ENCODE assay signal across 20 cellular contexts in the genomic region with DNA sequence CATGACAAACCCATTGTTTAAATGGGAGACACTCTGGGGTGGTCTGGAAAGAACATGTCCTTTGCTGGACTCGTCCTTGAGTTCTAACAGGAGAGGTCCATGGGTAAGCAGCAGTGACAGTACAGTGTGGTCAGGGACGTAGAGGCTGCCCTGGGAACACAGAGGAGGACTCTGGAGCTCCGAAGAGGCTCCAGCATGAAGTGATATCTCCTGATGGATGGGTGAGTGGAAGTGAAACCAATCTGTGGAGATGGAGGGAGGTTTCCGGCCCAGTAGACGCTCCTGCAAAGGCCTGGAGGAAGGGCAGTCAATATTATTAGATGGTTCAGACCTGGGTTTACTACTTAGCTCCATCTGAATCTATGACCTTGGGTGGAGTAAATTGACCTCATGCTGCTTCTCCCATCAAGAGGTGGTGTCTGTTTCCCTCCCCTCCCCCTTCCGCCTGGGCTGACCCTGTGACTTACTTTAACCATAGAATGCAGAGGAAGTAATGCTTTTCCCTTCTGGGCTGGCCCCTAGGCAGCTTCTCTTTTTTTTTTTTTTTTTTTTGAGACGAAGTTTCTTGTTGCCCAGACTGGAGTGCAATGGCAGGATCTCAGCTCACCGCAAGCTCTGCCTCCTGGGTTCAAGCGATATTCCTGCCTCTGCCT. TPM values are rescaled to one million over a fixed set of nuclear protein-coding genes. Genes with fewer than 3 reads are reported as not detected.
DNase-seq lines count a peak whose midpoint lies in the region; ATAC-seq, FAIRE-seq and TF ChIP-seq lines count a peak whose summit lies in the region.
"Had no signal": no experiment of that assay in that cellular context is flagged by ENCODE, and none has a peak within 500 bp of the region (broad histone marks: within the 10 kb centered on the region; RNA-seq: fewer than 3 reads in every experiment).

No MANE protein-coding gene starts in this region.

- no peaks in the 10 kb centered on the region for H3K27me3 ChIP-seq in Caco-2 (replicated peaks; ENCODE audit: control insufficient read depth, insufficient read depth, low read length)
- H3K27me3 ChIP-seq in adrenal gland: peaks cover 14% of the 10 kb centered on the region
- no peaks in the 10 kb centered on the region for H3K27me3 ChIP-seq in naive thymus-derived CD4-positive, alpha-beta T cell (ENCODE audit: control insufficient read depth in 2 of 2, insufficient read depth in 2 of 2, low read length in 2 of 2)

- no peak for FAIRE-seq in RCC 7860 (lab: Jason Lieb, UNC)

- H3K36me3 Mint-ChIP-seq in Caco-2 (ENCODE audit: insufficient read depth, unreplicated experiment): no peaks in the 10 kb centered on the region
- H3K36me3 Mint-ChIP-seq in naive thymus-derived CD4-positive, alpha-beta T cell: no peaks in the 10 kb centered on the region

- no peaks in the 10 kb centered on the region for H3K9me3 Mint-ChIP-seq in Caco-2 (ENCODE audit: unreplicated experiment)
- peaks cover 0 to 2% (median 0%) of the 10 kb centered on the region in 11 donors for H3K9me3 Mint-ChIP-seq in naive thymus-derived CD4-positive, alpha-beta T cell
- H3K9me3 Mint-ChIP-seq: activated CD4-positive, alpha-beta T cell treated with anti-CD3 and anti-CD28 coated beads, Interleukin-2, amount 10 ng/mL, durations not matched to agents 7 days and 5 days had no signal

- POLR2A ChIA-PET in Caco-2 (lab: Charles Lee): no interaction called here
- POLR2A ChIA-PET in naive thymus-derived CD4-positive, alpha-beta T cell (lab: Charles Lee): no interaction called here

- H3K27ac Mint-ChIP-seq in Caco-2 (ENCODE audit: unreplicated experiment): peak overlapping the region; percentile 7
- no peak overlapping the region for H3K27ac Mint-ChIP-seq in naive thymus-derived CD4-positive, alpha-beta T cell
- H3K27ac Mint-ChIP-seq: activated CD4-positive, alpha-beta T cell treated with anti-CD3 and anti-CD28 coated beads, Interleukin-2, amount 10 ng/mL, durations not matched to agents 7 days and 5 days had no signal

- no peaks in the 10 kb centered on the region for H3K36me3 ChIP-seq in Caco-2 (ENCODE audit: control insufficient read depth, insufficient read depth, low read length)
- H3K36me3 ChIP-seq in adrenal gland (replicated peaks in 1 of 2): no peaks in the 10 kb centered on the region
- no peaks in the 10 kb centered on the region for H3K36me3 ChIP-seq in naive thymus-derived CD4-positive, alpha-beta T cell (ENCODE audit: control insufficient read depth in 2 of 3, insufficient read depth in 3 of 3, low read length in 3 of 3)
- H3K36me3 ChIP-seq: neutrophil, sigmoid colon had no signal

- no peak for DNase-seq in Caco-2
- DNase-seq in NOMO-1 (lab: John Stamatoyannopoulos, UW; ENCODE audit: unreplicated experiment in 2 of 2): peak; percentile 77 to 79
- peak in 5 of 7 donors; percentile 28 to 51 (median 43) for DNase-seq in adrenal gland
- no peak for DNase-seq in naive thymus-derived CD4-positive, alpha-beta T cell
- DNase-seq in OCI-M2 (lab: John Stamatoyannopoulos, UW; ENCODE audit: unreplicated experiment): no peak
- DNase-seq in RCC 7860 (ENCODE audit: low spot score): no peak
- no peak for DNase-seq in DMS153 (lab: John Stamatoyannopoulos, UW)
- DNase-seq: activated CD4-positive, alpha-beta T cell treated with anti-CD3 and anti-CD28 coated beads, Interleukin-2, amount 10 ng/mL, durations not matched to agents 7 days and 5 days; activated naive CD4-positive, alpha-beta T cell treated with anti-CD3 and anti-CD28 coated beads, Interleukin-2, amount 50 U/mL, for 16 hours; cortex of kidney; DMS 273 treated with DMSO at 0.1 percent for 48 hours; mammary epithelial cell; NCI-H2081 treated with DMSO at 0.1 percent for 48 hours; NCI-H774; sigmoid colon; T1000 had no signal

- peak; percentile 63 for ATAC-seq in naive thymus-derived CD4-positive, alpha-beta T cell
- ATAC-seq in GM21360 (IDR thresholded peaks at IDR 0.05; ENCODE audit: unreplicated experiment): no peak
- ATAC-seq: HCT116 had no signal

- no peak overlapping the region for H3K4me3 ChIP-seq in Caco-2 (ENCODE audit: low read depth, low read length)
- H3K4me3 ChIP-seq in adrenal gland: no peak overlapping the region
- H3K4me3 ChIP-seq in naive thymus-derived CD4-positive, alpha-beta T cell (ENCODE audit: low read length): no peak overlapping the region
- H3K4me3 ChIP-seq: sigmoid colon had no signal

- intact Hi-C loops in Caco-2 (cut with micrococcal nuclease; ENCODE audit: unreplicated experiment) (no loop called here), adrenal gland (cut with DNase I) (no loop called here)
- intact Hi-C loops in naive thymus-derived CD4-positive, alpha-beta T cell (cut with micrococcal nuclease): no loop called here

- TF ChIP-seq CTCF in Caco-2 (IDR thresholded peaks at IDR 0.05; ENCODE audit: insufficient read depth in 1 of 2, low read depth in 1 of 2, low read length in 1 of 2, severe bottlenecking in 1 of 2, unreplicated experiment in 1 of 2) (no peak), adrenal gland (IDR thresholded peaks at IDR 0.05) (no peak)

- peaks cover 12% of the 10 kb centered on the region for H3K4me1 ChIP-seq in Caco-2
- peaks cover 0 to 13% of the 10 kb centered on the region in 2 donors for H3K4me1 ChIP-seq in adrenal gland (replicated peaks in 1 of 2)
- no peaks in the 10 kb centered on the region for H3K4me1 ChIP-seq in naive thymus-derived CD4-positive, alpha-beta T cell (ENCODE audit: control insufficient read depth in 2 of 2, insufficient read depth in 2 of 2, low read length in 2 of 2)

- no peak for TF ChIP-seq POLR2A in adrenal gland (IDR thresholded peaks at IDR 0.05)

- CTCF ChIA-PET in Caco-2 (lab: Charles Lee): no interaction called here
- CTCF ChIA-PET in naive thymus-derived CD4-positive, alpha-beta T cell (lab: Charles Lee): no interaction called here

- peaks cover 9% of the 10 kb centered on the region for H3K4me1 Mint-ChIP-seq in Caco-2 (ENCODE audit: low read depth, unreplicated experiment)
- peaks cover 0 to 19% (median 10%) of the 10 kb centered on the region in 7 donors for H3K4me1 Mint-ChIP-seq in naive thymus-derived CD4-positive, alpha-beta T cell

- H3K27ac ChIP-seq in adrenal gland: no peak overlapping the region
- no peak overlapping the region for H3K27ac ChIP-seq in naive thymus-derived CD4-positive, alpha-beta T cell (ENCODE audit: low read depth, low read length)
- H3K27ac ChIP-seq: neutrophil, sigmoid colon had no signal

- 64 to 83% (median 74%) methylated on average over 6 to 9 of the region's 9 CpGs for WGBS in adrenal gland, 4 donors

- H3K4me3 Mint-ChIP-seq in Caco-2 (ENCODE audit: unreplicated experiment): no peak overlapping the region
- H3K4me3 Mint-ChIP-seq in naive thymus-derived CD4-positive, alpha-beta T cell: no peak overlapping the region
- H3K4me3 Mint-ChIP-seq: activated CD4-positive, alpha-beta T cell treated with anti-CD3 and anti-CD28 coated beads, Interleukin-2, amount 10 ng/mL, durations not matched to agents 7 days and 5 days had no signal

- no peaks in the 10 kb centered on the region for H3K9me3 ChIP-seq in Caco-2
- H3K9me3 ChIP-seq in adrenal gland (replicated peaks in 1 of 3): no peaks in the 10 kb centered on the region
- H3K9me3 ChIP-seq in naive thymus-derived CD4-positive, alpha-beta T cell (ENCODE audit: control insufficient read depth in 2 of 3, low read length in 3 of 3): no peaks in the 10 kb centered on the region
- H3K9me3 ChIP-seq: neutrophil, sigmoid colon had no signal

- no peaks in the 10 kb centered on the region for H3K27me3 Mint-ChIP-seq in Caco-2 (ENCODE audit: insufficient read depth, unreplicated experiment)
- peaks cover 40 to 47% (median 43%) of the 10 kb centered on the region in 5 donors for H3K27me3 Mint-ChIP-seq in naive thymus-derived CD4-positive, alpha-beta T cell

- no TSS peak for BruUV-seq in Caco-2 (replicated peaks; lab: Mats Ljungman, UMichigan)

RNA-seq across cellular contexts. Expression of gene TFCP2L1, which starts 2.3 kb away (rescaled TPM):
- 17.8 and 18.4 TPM in 2 replicates for total RNA-seq in Caco-2 (2022)
- 1 to 10 TPM in 5 of 8 donors, under 1 TPM in 3; 0.39 to 2.5 (median 1.7) TPM for total RNA-seq in adrenal gland
- polyA plus RNA-seq in adrenal gland: under 1 TPM; 0.17 to 0.97 (median 0.18) TPM
- under 1 TPM in 2 of 5 experiments, not detected in 3; 0.19 to 0.24 TPM for total RNA-seq in naive thymus-derived CD4-positive, alpha-beta T cell
- not detected for polyA plus RNA-seq in naive thymus-derived CD4-positive, alpha-beta T cell
- total RNA-seq: glomerular endothelial cell had no signal

Comparison
In these comparisons a context has a peak if more than half of its experiments do, and no peak if none do; other contexts are left out.
1. DNase-seq: peak in NOMO-1 (2 of 2) and adrenal gland (5 of 7); none in Caco-2 (0 of 2), naive thymus-derived CD4-positive, alpha-beta T cell (0 of 9), OCI-M2 (single experiment), RCC 7860 (single experiment) and DMS153 (single experiment).